ENCODE assay signal across 1 cellular context in genomic region chr22:33270596-33270995, GRCh38.
TF ChIP-seq lines count a peak whose summit lies in the region.

No MANE protein-coding gene starts in this region.

TF ChIP-seq in A549, 52 proteins besides CTCF, POLR2A, EP300 and RAD21 (continued from another document):
- no peak for TF ChIP-seq ATOH8 (CRISPR knock-in tag; IDR thresholded peaks at IDR 0.05; ENCODE audit: low read depth)
